ENCODE assay signal across 1 cellular context in the genomic region with DNA sequence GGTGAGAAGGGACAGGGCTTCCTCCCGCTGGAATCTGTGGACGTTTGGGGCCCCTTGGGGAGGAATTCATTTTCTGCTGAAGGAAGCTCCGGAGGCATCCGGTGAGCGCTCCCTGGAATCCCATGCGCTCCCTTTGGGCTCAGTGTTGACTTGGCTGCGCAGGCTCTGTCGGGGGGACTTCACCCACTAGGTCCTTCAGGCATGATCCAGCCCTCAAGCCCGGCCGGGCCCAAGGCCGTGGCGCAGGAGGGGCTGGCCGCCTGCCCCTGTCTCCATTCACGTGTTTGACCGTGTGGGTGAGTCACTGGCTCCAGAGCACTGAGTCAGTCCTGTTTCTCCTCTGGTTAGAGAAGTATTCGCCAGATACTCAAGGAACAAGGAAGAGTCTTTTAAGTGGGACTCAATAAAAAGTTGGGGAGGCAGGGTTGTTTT.
TF ChIP-seq lines count a peak whose summit lies in the region.

No MANE protein-coding gene starts in this region.

TF ChIP-seq in HepG2, 621 proteins besides CTCF, POLR2A, EP300 and RAD21 (continued from another document and continues in another):
- TF ChIP-seq, protein P1, sequence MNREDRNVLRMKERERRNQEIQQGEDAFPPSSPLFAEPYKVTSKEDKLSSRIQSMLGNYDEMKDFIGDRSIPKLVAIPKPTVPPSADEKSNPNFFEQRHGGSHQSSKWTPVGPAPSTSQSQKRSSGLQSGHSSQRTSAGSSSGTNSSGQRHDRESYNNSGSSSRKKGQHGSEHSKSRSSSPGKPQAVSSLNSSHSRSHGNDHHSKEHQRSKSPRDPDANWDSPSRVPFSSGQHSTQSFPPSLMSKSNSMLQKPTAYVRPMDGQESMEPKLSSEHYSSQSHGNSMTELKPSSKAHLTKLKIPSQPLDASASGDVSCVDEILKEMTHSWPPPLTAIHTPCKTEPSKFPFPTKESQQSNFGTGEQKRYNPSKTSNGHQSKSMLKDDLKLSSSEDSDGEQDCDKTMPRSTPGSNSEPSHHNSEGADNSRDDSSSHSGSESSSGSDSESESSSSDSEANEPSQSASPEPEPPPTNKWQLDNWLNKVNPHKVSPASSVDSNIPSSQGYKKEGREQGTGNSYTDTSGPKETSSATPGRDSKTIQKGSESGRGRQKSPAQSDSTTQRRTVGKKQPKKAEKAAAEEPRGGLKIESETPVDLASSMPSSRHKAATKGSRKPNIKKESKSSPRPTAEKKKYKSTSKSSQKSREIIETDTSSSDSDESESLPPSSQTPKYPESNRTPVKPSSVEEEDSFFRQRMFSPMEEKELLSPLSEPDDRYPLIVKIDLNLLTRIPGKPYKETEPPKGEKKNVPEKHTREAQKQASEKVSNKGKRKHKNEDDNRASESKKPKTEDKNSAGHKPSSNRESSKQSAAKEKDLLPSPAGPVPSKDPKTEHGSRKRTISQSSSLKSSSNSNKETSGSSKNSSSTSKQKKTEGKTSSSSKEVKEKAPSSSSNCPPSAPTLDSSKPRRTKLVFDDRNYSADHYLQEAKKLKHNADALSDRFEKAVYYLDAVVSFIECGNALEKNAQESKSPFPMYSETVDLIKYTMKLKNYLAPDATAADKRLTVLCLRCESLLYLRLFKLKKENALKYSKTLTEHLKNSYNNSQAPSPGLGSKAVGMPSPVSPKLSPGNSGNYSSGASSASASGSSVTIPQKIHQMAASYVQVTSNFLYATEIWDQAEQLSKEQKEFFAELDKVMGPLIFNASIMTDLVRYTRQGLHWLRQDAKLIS (CRISPR knock-in tag; IDR thresholded peaks at IDR 0.05) = no peak
- TF ChIP-seq IKZF1 (IDR thresholded peaks at IDR 0.05) (no peak), GABPA (IDR thresholded peaks at IDR 0.05; ENCODE audit: low read depth, low read length) (no peak), GABPA (CRISPR knock-in tag; IDR thresholded peaks at IDR 0.05; ENCODE audit: low read depth) (0 out of 2 replicates have a peak, but pooled peaks have one; percentile 38), NFRKB (IDR thresholded peaks at IDR 0.05) (no peak), ZNF605 (CRISPR knock-in tag; IDR thresholded peaks at IDR 0.05) (no peak), ADNP (CRISPR knock-in tag; IDR thresholded peaks at IDR 0.05) (no peak), MED8 (CRISPR knock-in tag; IDR thresholded peaks at IDR 0.05; ENCODE audit: insufficient replicate concordance) (no peak), THYN1 (CRISPR knock-in tag; IDR thresholded peaks at IDR 0.05; ENCODE audit: borderline replicate concordance, low read depth) (no peak), ZSCAN30 (CRISPR knock-in tag; IDR thresholded peaks at IDR 0.05) (no peak), IKZF4 (CRISPR knock-in tag; IDR thresholded peaks at IDR 0.05; ENCODE audit: borderline replicate concordance, low read depth, not compliant biosample characterization) (no peak), ZNF607 (CRISPR knock-in tag; IDR thresholded peaks at IDR 0.05; ENCODE audit: borderline replicate concordance) (no peak), STAG1 (CRISPR knock-in tag; IDR thresholded peaks at IDR 0.05) (no peak), ZFY (CRISPR knock-in tag; IDR thresholded peaks at IDR 0.05) (peak; percentile 54; the same call in 1 of the 2 replicates), ZNF720 (CRISPR knock-in tag; IDR thresholded peaks at IDR 0.05) (no peak), YEATS2 (CRISPR knock-in tag; IDR thresholded peaks at IDR 0.05; ENCODE audit: borderline replicate concordance) (peak; percentile 53; the same call in 1 of the 2 replicates), ZMYM4 (CRISPR knock-in tag; IDR thresholded peaks at IDR 0.05) (no peak), JUN (CRISPR knock-in tag; IDR thresholded peaks at IDR 0.05) (peak; percentile 48; the same call in 1 of the 2 replicates), EEA1 (CRISPR knock-in tag; IDR thresholded peaks at IDR 0.05; ENCODE audit: borderline replicate concordance) (no peak), ZNF775 (CRISPR knock-in tag; IDR thresholded peaks at IDR 0.05; ENCODE audit: borderline replicate concordance) (no peak), ZNF660 (CRISPR knock-in tag; IDR thresholded peaks at IDR 0.05; ENCODE audit: borderline replicate concordance, low read depth) (no peak), ZNF614 (CRISPR knock-in tag; IDR thresholded peaks at IDR 0.05; ENCODE audit: borderline replicate concordance) (no peak), CCDC6 (CRISPR knock-in tag; IDR thresholded peaks at IDR 0.05) (no peak), ZSCAN25 (CRISPR knock-in tag; IDR thresholded peaks at IDR 0.05) (peak; percentile 53; the same call in 1 of the 2 replicates), KLF15 (CRISPR knock-in tag; IDR thresholded peaks at IDR 0.05; ENCODE audit: borderline replicate concordance) (no peak)
- TF ChIP-seq, protein P2, sequence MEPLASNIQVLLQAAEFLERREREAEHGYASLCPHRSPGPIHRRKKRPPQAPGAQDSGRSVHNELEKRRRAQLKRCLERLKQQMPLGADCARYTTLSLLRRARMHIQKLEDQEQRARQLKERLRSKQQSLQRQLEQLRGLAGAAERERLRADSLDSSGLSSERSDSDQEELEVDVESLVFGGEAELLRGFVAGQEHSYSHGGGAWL (CRISPR knock-in tag; IDR thresholded peaks at IDR 0.05) = no peak
- TF ChIP-seq, protein P3, sequence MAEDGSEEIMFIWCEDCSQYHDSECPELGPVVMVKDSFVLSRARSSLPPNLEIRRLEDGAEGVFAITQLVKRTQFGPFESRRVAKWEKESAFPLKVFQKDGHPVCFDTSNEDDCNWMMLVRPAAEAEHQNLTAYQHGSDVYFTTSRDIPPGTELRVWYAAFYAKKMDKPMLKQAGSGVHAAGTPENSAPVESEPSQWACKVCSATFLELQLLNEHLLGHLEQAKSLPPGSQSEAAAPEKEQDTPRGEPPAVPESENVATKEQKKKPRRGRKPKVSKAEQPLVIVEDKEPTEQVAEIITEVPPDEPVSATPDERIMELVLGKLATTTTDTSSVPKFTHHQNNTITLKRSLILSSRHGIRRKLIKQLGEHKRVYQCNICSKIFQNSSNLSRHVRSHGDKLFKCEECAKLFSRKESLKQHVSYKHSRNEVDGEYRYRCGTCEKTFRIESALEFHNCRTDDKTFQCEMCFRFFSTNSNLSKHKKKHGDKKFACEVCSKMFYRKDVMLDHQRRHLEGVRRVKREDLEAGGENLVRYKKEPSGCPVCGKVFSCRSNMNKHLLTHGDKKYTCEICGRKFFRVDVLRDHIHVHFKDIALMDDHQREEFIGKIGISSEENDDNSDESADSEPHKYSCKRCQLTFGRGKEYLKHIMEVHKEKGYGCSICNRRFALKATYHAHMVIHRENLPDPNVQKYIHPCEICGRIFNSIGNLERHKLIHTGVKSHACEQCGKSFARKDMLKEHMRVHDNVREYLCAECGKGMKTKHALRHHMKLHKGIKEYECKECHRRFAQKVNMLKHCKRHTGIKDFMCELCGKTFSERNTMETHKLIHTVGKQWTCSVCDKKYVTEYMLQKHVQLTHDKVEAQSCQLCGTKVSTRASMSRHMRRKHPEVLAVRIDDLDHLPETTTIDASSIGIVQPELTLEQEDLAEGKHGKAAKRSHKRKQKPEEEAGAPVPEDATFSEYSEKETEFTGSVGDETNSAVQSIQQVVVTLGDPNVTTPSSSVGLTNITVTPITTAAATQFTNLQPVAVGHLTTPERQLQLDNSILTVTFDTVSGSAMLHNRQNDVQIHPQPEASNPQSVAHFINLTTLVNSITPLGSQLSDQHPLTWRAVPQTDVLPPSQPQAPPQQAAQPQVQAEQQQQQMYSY (CRISPR knock-in tag; IDR thresholded peaks at IDR 0.05) = no peak
- TF ChIP-seq, protein P4, sequence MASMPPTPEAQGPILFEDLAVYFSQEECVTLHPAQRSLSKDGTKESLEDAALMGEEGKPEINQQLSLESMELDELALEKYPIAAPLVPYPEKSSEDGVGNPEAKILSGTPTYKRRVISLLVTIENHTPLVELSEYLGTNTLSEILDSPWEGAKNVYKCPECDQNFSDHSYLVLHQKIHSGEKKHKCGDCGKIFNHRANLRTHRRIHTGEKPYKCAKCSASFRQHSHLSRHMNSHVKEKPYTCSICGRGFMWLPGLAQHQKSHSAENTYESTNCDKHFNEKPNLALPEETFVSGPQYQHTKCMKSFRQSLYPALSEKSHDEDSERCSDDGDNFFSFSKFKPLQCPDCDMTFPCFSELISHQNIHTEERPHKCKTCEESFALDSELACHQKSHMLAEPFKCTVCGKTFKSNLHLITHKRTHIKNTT (CRISPR knock-in tag; IDR thresholded peaks at IDR 0.05) = no peak
- TF ChIP-seq, protein P5, sequence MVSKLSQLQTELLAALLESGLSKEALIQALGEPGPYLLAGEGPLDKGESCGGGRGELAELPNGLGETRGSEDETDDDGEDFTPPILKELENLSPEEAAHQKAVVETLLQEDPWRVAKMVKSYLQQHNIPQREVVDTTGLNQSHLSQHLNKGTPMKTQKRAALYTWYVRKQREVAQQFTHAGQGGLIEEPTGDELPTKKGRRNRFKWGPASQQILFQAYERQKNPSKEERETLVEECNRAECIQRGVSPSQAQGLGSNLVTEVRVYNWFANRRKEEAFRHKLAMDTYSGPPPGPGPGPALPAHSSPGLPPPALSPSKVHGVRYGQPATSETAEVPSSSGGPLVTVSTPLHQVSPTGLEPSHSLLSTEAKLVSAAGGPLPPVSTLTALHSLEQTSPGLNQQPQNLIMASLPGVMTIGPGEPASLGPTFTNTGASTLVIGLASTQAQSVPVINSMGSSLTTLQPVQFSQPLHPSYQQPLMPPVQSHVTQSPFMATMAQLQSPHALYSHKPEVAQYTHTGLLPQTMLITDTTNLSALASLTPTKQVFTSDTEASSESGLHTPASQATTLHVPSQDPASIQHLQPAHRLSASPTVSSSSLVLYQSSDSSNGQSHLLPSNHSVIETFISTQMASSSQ (IDR thresholded peaks at IDR 0.05; ENCODE audit: low read depth) = no peak
- TF ChIP-seq, protein P5 (CRISPR knock-in tag; IDR thresholded peaks at IDR 0.05; ENCODE audit: borderline replicate concordance) = no peak
- TF ChIP-seq, protein P6, sequence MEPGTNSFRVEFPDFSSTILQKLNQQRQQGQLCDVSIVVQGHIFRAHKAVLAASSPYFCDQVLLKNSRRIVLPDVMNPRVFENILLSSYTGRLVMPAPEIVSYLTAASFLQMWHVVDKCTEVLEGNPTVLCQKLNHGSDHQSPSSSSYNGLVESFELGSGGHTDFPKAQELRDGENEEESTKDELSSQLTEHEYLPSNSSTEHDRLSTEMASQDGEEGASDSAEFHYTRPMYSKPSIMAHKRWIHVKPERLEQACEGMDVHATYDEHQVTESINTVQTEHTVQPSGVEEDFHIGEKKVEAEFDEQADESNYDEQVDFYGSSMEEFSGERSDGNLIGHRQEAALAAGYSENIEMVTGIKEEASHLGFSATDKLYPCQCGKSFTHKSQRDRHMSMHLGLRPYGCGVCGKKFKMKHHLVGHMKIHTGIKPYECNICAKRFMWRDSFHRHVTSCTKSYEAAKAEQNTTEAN (CRISPR knock-in tag; conservative IDR thresholded peaks at IDR 0.05) = no peak
- TF ChIP-seq, protein P7, sequence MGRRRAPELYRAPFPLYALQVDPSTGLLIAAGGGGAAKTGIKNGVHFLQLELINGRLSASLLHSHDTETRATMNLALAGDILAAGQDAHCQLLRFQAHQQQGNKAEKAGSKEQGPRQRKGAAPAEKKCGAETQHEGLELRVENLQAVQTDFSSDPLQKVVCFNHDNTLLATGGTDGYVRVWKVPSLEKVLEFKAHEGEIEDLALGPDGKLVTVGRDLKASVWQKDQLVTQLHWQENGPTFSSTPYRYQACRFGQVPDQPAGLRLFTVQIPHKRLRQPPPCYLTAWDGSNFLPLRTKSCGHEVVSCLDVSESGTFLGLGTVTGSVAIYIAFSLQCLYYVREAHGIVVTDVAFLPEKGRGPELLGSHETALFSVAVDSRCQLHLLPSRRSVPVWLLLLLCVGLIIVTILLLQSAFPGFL (CRISPR knock-in tag; IDR thresholded peaks at IDR 0.05) = no peak
- TF ChIP-seq, protein P8, sequence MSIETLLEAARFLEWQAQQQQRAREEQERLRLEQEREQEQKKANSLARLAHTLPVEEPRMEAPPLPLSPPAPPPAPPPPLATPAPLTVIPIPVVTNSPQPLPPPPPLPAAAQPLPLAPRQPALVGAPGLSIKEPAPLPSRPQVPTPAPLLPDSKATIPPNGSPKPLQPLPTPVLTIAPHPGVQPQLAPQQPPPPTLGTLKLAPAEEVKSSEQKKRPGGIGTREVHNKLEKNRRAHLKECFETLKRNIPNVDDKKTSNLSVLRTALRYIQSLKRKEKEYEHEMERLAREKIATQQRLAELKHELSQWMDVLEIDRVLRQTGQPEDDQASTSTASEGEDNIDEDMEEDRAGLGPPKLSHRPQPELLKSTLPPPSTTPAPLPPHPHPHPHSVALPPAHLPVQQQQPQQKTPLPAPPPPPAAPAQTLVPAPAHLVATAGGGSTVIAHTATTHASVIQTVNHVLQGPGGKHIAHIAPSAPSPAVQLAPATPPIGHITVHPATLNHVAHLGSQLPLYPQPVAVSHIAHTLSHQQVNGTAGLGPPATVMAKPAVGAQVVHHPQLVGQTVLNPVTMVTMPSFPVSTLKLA (IDR thresholded peaks at IDR 0.05) = no peak; the same call in 1 of the 2 replicates
